In genomic region chrX:130079824-130080406, GRCh38 we compare ENCODE assay signal across 8 cellular contexts. TPM values are rescaled to one million over a fixed set of nuclear protein-coding genes. Genes with fewer than 3 reads are reported as not detected.
DNase-seq lines count a peak whose midpoint lies in the region; ATAC-seq and TF ChIP-seq lines count a peak whose summit lies in the region.

No MANE protein-coding gene starts in this region.

- TF ChIP-seq RAD21 in Ishikawa (IDR thresholded peaks at IDR 0.05; ENCODE audit: low read depth), result peak; percentile 96

- H3K27me3 ChIP-seq in PC-9 (ENCODE audit: insufficient read depth, low read depth) (no peaks in the 10 kb centered on the region), foreskin keratinocyte (no peaks in the 10 kb centered on the region), osteoblast (ENCODE audit: insufficient read depth, low read length) (no peaks in the 10 kb centered on the region)

- no peaks in the 10 kb centered on the region for H3K36me3 ChIP-seq in PC-9 (ENCODE audit: low read depth)
- no peaks in the 10 kb centered on the region for H3K36me3 ChIP-seq in osteoblast (ENCODE audit: insufficient read depth, low read length)

- H3K9me3 ChIP-seq in PC-9 (ENCODE audit: insufficient read depth, low read depth) (no peaks in the 10 kb centered on the region), osteoblast (ENCODE audit: low read depth, low read length) (no peaks in the 10 kb centered on the region)

- no peak overlapping the region for H3K4me3 Mint-ChIP-seq in activated T-helper 2 cell treated with anti-CD3 and anti-CD28 coated beads, Interferon-gamma antibody, Interleukin-2, Interleukin-4, amounts not matched to agents 10 μg/mL and 5 μg/mL and 100 μg/mL, durations not matched to agents 14 hours and 24 hours and 36 hours (ENCODE audit: low read depth)

- peaks cover 4% of the 10 kb centered on the region for H3K4me1 ChIP-seq in PC-9 (replicated peaks; ENCODE audit: insufficient read depth)
- H3K4me1 ChIP-seq in foreskin keratinocyte, result no peaks in the 10 kb centered on the region
- H3K4me1 ChIP-seq in osteoblast (ENCODE audit: insufficient read depth, low read length), result peaks cover 14% of the 10 kb centered on the region

- no peak overlapping the region for H3K27ac Mint-ChIP-seq in activated T-helper 2 cell treated with anti-CD3 and anti-CD28 coated beads, Interferon-gamma antibody, Interleukin-2, Interleukin-4, amounts not matched to agents 10 μg/mL and 5 μg/mL and 100 μg/mL, durations not matched to agents 14 hours and 24 hours and 36 hours

- no peak for TF ChIP-seq EP300 in Ishikawa (IDR thresholded peaks at IDR 0.05; ENCODE audit: borderline replicate concordance)

- H3K4me2 ChIP-seq in PC-9 (no peak overlapping the region), osteoblast (ENCODE audit: insufficient read depth, low read length) (no peak overlapping the region)

- no peak overlapping the region for H3K4me3 ChIP-seq in PC-9
- no peak overlapping the region for H3K4me3 ChIP-seq in osteoblast (ENCODE audit: insufficient read depth, low read length)

- H3F3A ChIP-seq in PC-9 (ENCODE audit: insufficient read depth, low read depth), result peaks cover 20% of the 10 kb centered on the region

- peaks cover 27% of the 10 kb centered on the region for H3K36me3 Mint-ChIP-seq in activated T-helper 2 cell treated with anti-CD3 and anti-CD28 coated beads, Interferon-gamma antibody, Interleukin-2, Interleukin-4, amounts not matched to agents 10 μg/mL and 5 μg/mL and 100 μg/mL, durations not matched to agents 14 hours and 24 hours and 36 hours (ENCODE audit: low read depth)

- H3K9me2 ChIP-seq in PC-9 (ENCODE audit: insufficient read depth), result no peaks in the 10 kb centered on the region

- intact Hi-C loops in PC-9 (cut with micrococcal nuclease; ENCODE audit: unreplicated experiment), result loop anchor here (1.0 to 2.0 kb wide), 2 partner anchors 45 to 112 kb away; no protein-coding TSS in a partner anchor
- intact Hi-C loops in activated T-helper 2 cell treated with anti-CD3 and anti-CD28 coated beads, Interferon-gamma antibody, Interleukin-2, Interleukin-4, amounts not matched to agents 10 μg/mL and 5 μg/mL and 100 μg/mL, durations not matched to agents 14 hours and 24 hours and 36 hours (cut with micrococcal nuclease), result loop anchor here (1.0 to 5.0 kb wide), 2 partner anchors 40 to 187 kb away; partner anchors contain the start of gene ZNF280C

- H2AFZ ChIP-seq in PC-9 (no peak overlapping the region), osteoblast (ENCODE audit: low read length) (no peak overlapping the region)

- no peak overlapping the region for H3K27ac ChIP-seq in PC-9
- H3K27ac ChIP-seq in foreskin keratinocyte, result no peak overlapping the region
- no peak overlapping the region for H3K27ac ChIP-seq in osteoblast (ENCODE audit: low read depth, low read length)

- H3K27me3 Mint-ChIP-seq in activated T-helper 2 cell treated with anti-CD3 and anti-CD28 coated beads, Interferon-gamma antibody, Interleukin-2, Interleukin-4, amounts not matched to agents 10 μg/mL and 5 μg/mL and 100 μg/mL, durations not matched to agents 14 hours and 24 hours and 36 hours (ENCODE audit: low read depth), result no peaks in the 10 kb centered on the region

- peak; percentile 5 for DNase-seq in DMS79 (lab: John Stamatoyannopoulos, UW)
- DNase-seq in PC-9, result peak; percentile 57 to 67
- peak; percentile 36 for DNase-seq in activated T-helper 2 cell treated with anti-CD3 and anti-CD28 coated beads, Interferon-gamma antibody, Interleukin-2, Interleukin-4, amounts not matched to agents 10 μg/mL and 5 μg/mL and 100 μg/mL, durations not matched to agents 14 hours and 24 hours and 36 hours (ENCODE audit: low spot score)
- peak in 1 of 2 donors; percentile 46 for DNase-seq in foreskin keratinocyte
- DNase-seq in osteoblast (ENCODE audit: insufficient read length, low spot score, missing footprints), result peak; percentile 95

- BruUV-seq in PC-9 (replicated peaks; lab: Mats Ljungman, UMichigan), result no TSS peak

- CTCF ChIA-PET in PC-9 (lab: Charles Lee), result interaction anchor here (0.5 to 1.0 kb wide), 6 partner anchors 51 to 306 kb away, joined by 3 to 18 read pairs (median 6); partner anchors contain the start of gene GPR119

- H4K20me1 ChIP-seq in PC-9 (ENCODE audit: insufficient read depth), result peaks cover 16% of the 10 kb centered on the region
- peaks cover 10% of the 10 kb centered on the region for H4K20me1 ChIP-seq in osteoblast (ENCODE audit: insufficient read depth, low read length)

- H3K9me3 Mint-ChIP-seq in activated T-helper 2 cell treated with anti-CD3 and anti-CD28 coated beads, Interferon-gamma antibody, Interleukin-2, Interleukin-4, amounts not matched to agents 10 μg/mL and 5 μg/mL and 100 μg/mL, durations not matched to agents 14 hours and 24 hours and 36 hours, result no peaks in the 10 kb centered on the region

- POLR2A ChIA-PET in PC-9 (lab: Charles Lee; ENCODE audit: unreplicated experiment), result no interaction called here

- H3K4me1 Mint-ChIP-seq in activated T-helper 2 cell treated with anti-CD3 and anti-CD28 coated beads, Interferon-gamma antibody, Interleukin-2, Interleukin-4, amounts not matched to agents 10 μg/mL and 5 μg/mL and 100 μg/mL, durations not matched to agents 14 hours and 24 hours and 36 hours (ENCODE audit: low read depth), result peaks cover 34% of the 10 kb centered on the region

- TF ChIP-seq CTCF in PC-9 (conservative IDR thresholded peaks at IDR 0.05) (peak; percentile 92), foreskin keratinocyte (conservative IDR thresholded peaks at IDR 0.05) (peak; percentile 79), osteoblast (IDR thresholded peaks at IDR 0.05; ENCODE audit: extremely low read depth, low read depth, low read length) (peak; percentile 82)

- H3K79me2 ChIP-seq in PC-9 (ENCODE audit: low read depth), result 0 out of 2 replicates have a peak, but pooled peaks cover 3% of the 10 kb centered on the region
- H3K79me2 ChIP-seq in osteoblast (ENCODE audit: insufficient read depth, low read length), result peaks cover 21% of the 10 kb centered on the region

- ATAC-seq in foreskin keratinocyte (peak; percentile 68), GM21717 (IDR thresholded peaks at IDR 0.05; ENCODE audit: unreplicated experiment) (no peak), GM18519 (IDR thresholded peaks at IDR 0.05; ENCODE audit: low FRiP score, unreplicated experiment) (no peak)

TF ChIP-seq in Ishikawa, 13 proteins besides CTCF, POLR2A, EP300 and RAD21:
- TF ChIP-seq NFIC (IDR thresholded peaks at IDR 0.05) (no peak), ZBTB7A (IDR thresholded peaks at IDR 0.05; ENCODE audit: low read depth) (no peak), USF1 (IDR thresholded peaks at IDR 0.05) (no peak), TCF12 (IDR thresholded peaks at IDR 0.05; ENCODE audit: low read depth) (no peak), TEAD4 (IDR thresholded peaks at IDR 0.05) (no peak), CEBPB (IDR thresholded peaks at IDR 0.05) (no peak), CREB1 (IDR thresholded peaks at IDR 0.05; ENCODE audit: low read depth) (no peak)

RNA-seq across cellular contexts. Expression of gene ELF4, which starts 30.4 kb away (rescaled TPM):
- total RNA-seq in PC-9 (2021) (53.0 and 60.3 TPM in 2 replicates), foreskin keratinocyte (26.5 and 27.8 TPM in 2 replicates), osteoblast (24.8 and 25.0 TPM in 2 replicates)
- total RNA-seq in activated T-helper 2 cell treated with anti-CD3 and anti-CD28 coated beads, Interferon-gamma antibody, Interleukin-2, Interleukin-4, amounts not matched to agents 10 μg/mL and 5 μg/mL and 100 μg/mL, durations not matched to agents 14 hours and 24 hours and 36 hours, result 31.8 and 33.6 TPM in 2 replicates
- 13.9 and 15.9 TPM in 2 replicates for polyA plus RNA-seq in foreskin keratinocyte
